Comparison of ENCODE assay signal across 29 cellular contexts in the genomic region with DNA sequence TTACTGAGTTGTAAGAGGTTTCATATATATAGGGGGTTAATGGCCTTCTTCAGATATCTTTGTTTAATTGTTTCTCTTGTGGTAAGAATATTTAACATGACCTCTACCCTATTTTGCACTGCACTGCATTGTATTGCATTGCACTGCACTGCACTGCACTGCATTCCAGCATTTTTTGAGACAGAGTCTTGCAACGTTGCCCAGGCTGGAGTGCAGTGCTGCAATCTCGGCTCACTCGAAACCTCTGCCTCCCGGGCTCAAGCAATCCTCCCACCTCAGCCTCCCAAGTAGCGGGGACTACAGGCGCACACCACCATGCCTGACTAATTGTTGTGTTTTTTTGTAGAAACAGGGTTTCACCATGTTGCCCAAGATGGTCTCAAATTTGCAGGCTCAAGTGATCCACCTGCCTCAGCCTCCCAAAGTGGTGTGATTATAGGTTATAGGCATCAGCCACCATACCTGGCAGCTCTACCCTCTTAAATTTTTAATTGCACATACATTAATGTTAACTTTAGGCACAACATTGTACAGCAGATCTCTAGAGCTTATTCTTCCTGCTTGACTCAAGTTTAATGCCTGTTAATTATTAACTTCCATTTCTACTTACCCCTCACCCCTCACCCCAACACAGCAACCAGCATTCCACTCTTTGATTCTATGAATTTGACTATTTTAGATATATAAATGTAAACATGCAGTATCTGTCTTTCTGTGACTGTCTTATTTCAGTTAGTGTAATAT.
"Had no signal": no experiment of that assay in that cellular context is flagged by ENCODE, and none has a peak within 500 bp of the region (broad histone marks: within the 10 kb centered on the region; RNA-seq: fewer than 3 reads in every experiment).

No MANE protein-coding gene starts in this region.

- H3K36me3 ChIP-seq: esophagus muscularis mucosa, neutrophil, pancreas, right lobe of liver, suprapubic skin had no signal

- H3K4me1 ChIP-seq: esophagus muscularis mucosa, heart right ventricle, pancreas, suprapubic skin had no signal

- DNase-seq: dermis blood vessel endothelial cell; effector memory CD4-positive, alpha-beta T cell; foreskin melanocyte; glutamatergic neuron; heart right ventricle; hypothalamus; immature natural killer cell; islet precursor cell; kidney glomerular epithelial cell; mucosa of descending colon; naive B cell; pancreas; right lobe of liver; stimulated activated CD4-positive, alpha-beta T cell treated with anti-CD3 and anti-CD28 coated beads, Interleukin-12 subunit alpha, Interleukin-12 subunit beta, amount 100 ng/mL, for 4 hours; stimulated activated CD4-positive, alpha-beta T cell treated with anti-CD3 and anti-CD28 coated beads, Interleukin-1b, Interleukin-23, amount 100 ng/mL, for 48 hours; stimulated activated CD4-positive, alpha-beta T cell treated with anti-CD3 and anti-CD28 coated beads, Interleukin-4, amount 100 ng/mL, for 1 hour; stimulated activated CD8-positive, alpha-beta memory T cell treated with anti-CD3 and anti-CD28 coated beads, Interleukin-4, amount 100 ng/mL, for 48 hours; stimulated activated naive CD4-positive, alpha-beta T cell; stimulated activated naive CD8-positive, alpha-beta T cell treated with anti-CD3 and anti-CD28 coated beads, Interleukin-15, amount 100 ng/mL, for 72 hours; trophoblast cell had no signal

- H3K9me3 Mint-ChIP-seq: memory B cell; natural killer cell treated with Interleukin-12 subunit alpha and Interleukin-12 subunit beta and Interleukin-15 and Interleukin-18, amount 100 ng/mL, for 72 hours; stimulated activated naive CD8-positive, alpha-beta T cell treated with anti-CD3 and anti-CD28 coated beads, Interleukin-15, amount 100 ng/mL, for 72 hours had no signal

- H3K4me3 ChIP-seq: coronary artery, esophagus muscularis mucosa, heart right ventricle, lung, mucosa of descending colon, pancreas, right lobe of liver, smooth muscle cell, suprapubic skin had no signal

- ATAC-seq: heart right ventricle; mucosa of descending colon; natural killer cell treated with Interleukin-12 subunit alpha and Interleukin-12 subunit beta and Interleukin-15 and Interleukin-18, amount 100 ng/mL, for 72 hours; pancreas; stimulated activated naive CD8-positive, alpha-beta T cell treated with anti-CD3 and anti-CD28 coated beads, Interleukin-15, amount 100 ng/mL, for 72 hours had no signal

- H3K4me1 Mint-ChIP-seq: immature natural killer cell; memory B cell; naive B cell; stimulated activated naive CD8-positive, alpha-beta T cell treated with anti-CD3 and anti-CD28 coated beads, Interleukin-15, amount 100 ng/mL, for 72 hours had no signal

- H3K27ac ChIP-seq: coronary artery, esophagus muscularis mucosa, heart right ventricle, neutrophil, pancreas, right lobe of liver, suprapubic skin had no signal

- H3K36me3 Mint-ChIP-seq: memory B cell, naive B cell had no signal

- H3K27ac Mint-ChIP-seq: immature natural killer cell; memory B cell; naive B cell; natural killer cell treated with Interleukin-12 subunit alpha and Interleukin-12 subunit beta and Interleukin-15 and Interleukin-18, amount 100 ng/mL, for 72 hours; stimulated activated naive CD8-positive, alpha-beta T cell treated with anti-CD3 and anti-CD28 coated beads, Interleukin-15, amount 100 ng/mL, for 72 hours had no signal

- H3K27me3 Mint-ChIP-seq: naive B cell; natural killer cell treated with Interleukin-12 subunit alpha and Interleukin-12 subunit beta and Interleukin-15 and Interleukin-18, amount 100 ng/mL, for 72 hours; stimulated activated naive CD8-positive, alpha-beta T cell treated with anti-CD3 and anti-CD28 coated beads, Interleukin-15, amount 100 ng/mL, for 72 hours had no signal

- H3K4me3 Mint-ChIP-seq: immature natural killer cell; memory B cell; natural killer cell treated with Interleukin-12 subunit alpha and Interleukin-12 subunit beta and Interleukin-15 and Interleukin-18, amount 100 ng/mL, for 72 hours; neural crest cell; stimulated activated naive CD8-positive, alpha-beta T cell treated with anti-CD3 and anti-CD28 coated beads, Interleukin-15, amount 100 ng/mL, for 72 hours had no signal

- H3K27me3 ChIP-seq: esophagus muscularis mucosa, heart right ventricle, neutrophil, pancreas, right lobe of liver, suprapubic skin had no signal

- H3K9me3 ChIP-seq: esophagus muscularis mucosa, heart right ventricle, mucosa of descending colon, neutrophil, pancreas, right lobe of liver, suprapubic skin had no signal
